Comparison of ENCODE assay signal across 29 cellular contexts in genomic region chr10:61500460-61500859, GRCh38. TPM values are rescaled to one million over a fixed set of nuclear protein-coding genes. Genes with fewer than 3 reads are reported as not detected.
"Had no signal": no experiment of that assay in that cellular context is flagged by ENCODE, and none has a peak within 500 bp of the region (broad histone marks: within the 10 kb centered on the region; RNA-seq: fewer than 3 reads in every experiment).

No MANE protein-coding gene starts in this region.

- H3K9ac ChIP-seq: neural progenitor cell, parathyroid adenoma had no signal

- H3K9me3 ChIP-seq: ovary, psoas muscle, spleen, suprapubic skin, testis, tibial artery, transverse colon, upper lobe of right lung, uterus had no signal

- H3K4me2 ChIP-seq: neural progenitor cell, smooth muscle cell had no signal

- DNase-seq: natural killer cell; occipital lobe; ovary; posterior cingulate gyrus; psoas muscle; right cardiac atrium; spleen; stimulated activated CD4-positive, alpha-beta T cell treated with anti-CD3 and anti-CD28 coated beads, Interleukin-12 subunit alpha, Interleukin-12 subunit beta, amount 100 ng/mL, for 4 hours; stimulated activated CD4-positive, alpha-beta T cell treated with anti-CD3 and anti-CD28 coated beads, Interleukin-1b, Interleukin-23, amount 100 ng/mL, for 48 hours; stimulated activated CD4-positive, alpha-beta T cell treated with anti-CD3 and anti-CD28 coated beads, Interleukin-4, amount 100 ng/mL, for 1 hour; stimulated activated CD4-positive, alpha-beta T cell treated with anti-CD3 and anti-CD28 coated beads, Interleukin-4, amount 100 ng/mL, for 4 hours; stimulated activated CD8-positive, alpha-beta memory T cell treated with anti-CD3 and anti-CD28 coated beads, Interleukin-4, amount 100 ng/mL, for 48 hours; stimulated activated naive CD4-positive, alpha-beta T cell; stimulated activated naive CD8-positive, alpha-beta T cell treated with anti-CD3 and anti-CD28 coated beads, Interleukin-15, amount 100 ng/mL, for 72 hours; stimulated activated naive CD8-positive, alpha-beta T cell treated with anti-CD3 and anti-CD28 coated beads, Interleukin-15, Interleukin-2, amounts not matched to agents 100 U/mL and 50 U/mL, for 24 hours; substantia nigra; testis; tibial artery; transverse colon; upper lobe of right lung; uterus had no signal

- H3K27ac ChIP-seq: neural progenitor cell, ovary, parathyroid adenoma, psoas muscle, skin epidermis, spleen, suprapubic skin, testis, tibial artery, transverse colon, upper lobe of right lung, uterus had no signal

- H3K4me3 ChIP-seq: neural progenitor cell, ovary, psoas muscle, skin epidermis, smooth muscle cell, spleen, suprapubic skin, testis, tibial artery, transverse colon, upper lobe of right lung, uterus had no signal

- H3K4me1 ChIP-seq: neural progenitor cell, parathyroid adenoma, psoas muscle, spleen, suprapubic skin, testis, tibial artery, transverse colon, upper lobe of right lung, uterus had no signal

- ATAC-seq: natural killer cell; psoas muscle; right cardiac atrium; sciatic nerve; stimulated activated memory B cell treated with anti-CD40 and anti-IgM and Interleukin-4, amounts not matched to agents 10 μg/mL and 1 μg/mL and 100 μg/mL, for 72 hours; stimulated activated naive CD8-positive, alpha-beta T cell treated with anti-CD3 and anti-CD28 coated beads, Interleukin-15, amount 100 ng/mL, for 72 hours; stimulated activated naive CD8-positive, alpha-beta T cell treated with anti-CD3 and anti-CD28 coated beads, Interleukin-15, Interleukin-2, amounts not matched to agents 100 U/mL and 50 U/mL, for 24 hours; upper lobe of right lung had no signal

- H3K36me3 ChIP-seq: neural progenitor cell, ovary, spleen, suprapubic skin, tibial artery, transverse colon, upper lobe of right lung, uterus had no signal

- H3K27me3 ChIP-seq: neural progenitor cell, ovary, spleen, suprapubic skin, testis, tibial artery, transverse colon, upper lobe of right lung, uterus had no signal

- H2AFZ ChIP-seq: neural progenitor cell, parathyroid adenoma had no signal

RNA-seq across cellular contexts. Expression of gene TMEM26, which starts 47.3 kb away (rescaled TPM):
- total RNA-seq: natural killer cell, smooth muscle cell, suprapubic skin had no signal
- polyA plus RNA-seq: neural cell, smooth muscle cell had no signal
